Comparison of ENCODE assay signal across 1 cellular context in genomic region chr15:51936119-51936478, GRCh38.
TF ChIP-seq lines count a peak whose summit lies in the region.

No MANE protein-coding gene starts in this region.

TF ChIP-seq in GM12878, 131 proteins besides CTCF, POLR2A, EP300 and RAD21 (continued from another document):
- TF ChIP-seq REST (IDR thresholded peaks at IDR 0.05; ENCODE audit: low read depth, low read length) (no peak), SMC3 (IDR thresholded peaks at IDR 0.05; ENCODE audit: borderline replicate concordance, low read length) (no peak), KAT2A (conservative IDR thresholded peaks at IDR 0.05; ENCODE audit: control insufficient read depth, low read depth, low read length) (no peak), JUND (IDR thresholded peaks at IDR 0.05; ENCODE audit: low read depth, low read length) (no peak), ZBTB4 (CRISPR knock-in tag; IDR thresholded peaks at IDR 0.05) (no peak), SREBF1 (IDR thresholded peaks at IDR 0.05; ENCODE audit: low read length) (no peak), NKRF (conservative IDR thresholded peaks at IDR 0.05) (no peak), IKZF1 (conservative IDR thresholded peaks at IDR 0.05) (no peak), USF1 (IDR thresholded peaks at IDR 0.05; ENCODE audit: borderline replicate concordance, extremely low read length, insufficient read depth, low read depth, low read length) (no peak), MLLT1 (IDR thresholded peaks at IDR 0.05) (no peak), CBFB (IDR thresholded peaks at IDR 0.05; ENCODE audit: low read depth) (no peak), MXI1 (IDR thresholded peaks at IDR 0.05; ENCODE audit: low read depth, low read length) (no peak), PAX5 (IDR thresholded peaks at IDR 0.05; ENCODE audit: borderline replicate concordance, low read depth, low read length) (no peak), RBBP5 (conservative IDR thresholded peaks at IDR 0.05) (no peak), CHD2 (IDR thresholded peaks at IDR 0.05; ENCODE audit: borderline replicate concordance, low read depth, low read length) (no peak), HDAC2 (IDR thresholded peaks at IDR 0.05) (no peak), GABPA (IDR thresholded peaks at IDR 0.05; ENCODE audit: low read depth) (no peak), PKNOX1 (IDR thresholded peaks at IDR 0.05) (no peak), CREB1 (IDR thresholded peaks at IDR 0.05; ENCODE audit: low read depth) (no peak)
